Comparison of ENCODE assay signal across 19 cellular contexts in the genomic region with DNA sequence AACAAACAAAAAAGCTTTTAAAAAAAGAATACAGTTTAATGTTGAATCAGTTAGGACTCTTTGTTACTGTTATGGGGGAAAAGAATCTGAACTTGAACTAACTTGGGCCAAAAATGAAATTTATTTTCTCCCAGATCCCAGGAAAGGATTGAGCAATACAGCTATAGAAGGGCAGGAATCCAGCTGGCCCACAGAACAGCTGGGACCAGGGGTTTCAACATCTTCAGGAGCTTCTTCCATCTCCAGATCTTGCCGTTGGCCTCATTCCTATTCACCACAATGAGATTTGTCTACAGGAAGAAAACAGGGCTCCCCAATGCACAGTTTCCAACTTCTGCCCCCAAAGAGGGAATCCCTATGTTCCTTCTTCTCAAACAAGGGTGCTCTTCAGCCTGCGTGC. TPM values are rescaled to one million over a fixed set of nuclear protein-coding genes. Genes with fewer than 3 reads are reported as not detected.
A peak's percentile ranks its signal among the peaks of the same experiment; 100 is the strongest.
DNase-seq lines count a peak whose midpoint lies in the region; ATAC-seq and TF ChIP-seq lines count a peak whose summit lies in the region.
"Had no signal": no experiment of that assay in that cellular context is flagged by ENCODE, and none has a peak within 500 bp of the region (broad histone marks: within the 10 kb centered on the region; RNA-seq: fewer than 3 reads in every experiment).

No MANE protein-coding gene starts in this region.

- H3F3A ChIP-seq in GM23248 (ENCODE audit: insufficient read depth): no peaks in the 10 kb centered on the region

- H3K27me3 ChIP-seq in GM23248 (replicated peaks; ENCODE audit: insufficient read depth) (no peaks in the 10 kb centered on the region), testis (no peaks in the 10 kb centered on the region)
- H3K27me3 ChIP-seq: esophagus muscularis mucosa had no signal

- H3K4me2 ChIP-seq in GM23248 (ENCODE audit: unreplicated experiment): no peak overlapping the region
- H3K4me2 ChIP-seq: smooth muscle cell had no signal

- no peaks in the 10 kb centered on the region for H4K20me1 ChIP-seq in GM23248 (ENCODE audit: insufficient read depth)

- no peaks in the 10 kb centered on the region for H3K4me1 ChIP-seq in GM23248 (ENCODE audit: insufficient read depth)
- H3K4me1 ChIP-seq in testis: no peaks in the 10 kb centered on the region

- WGBS in GM23248 (ENCODE audit: low coverage in 1 of 2, low lambda C conversion rate in 2 of 2, missing lambda C conversion rate in 2 of 2), 2 experiments: 51% methylated on average over 2 of the region's 2 CpGs
- WGBS in testis, 2 donors: 74 to 84% methylated on average over 2 of the region's 2 CpGs

- intact Hi-C loops in testis (cut with DNase I; ENCODE audit: low total_unique reads): no loop called here

- no peaks in the 10 kb centered on the region for H3K36me3 ChIP-seq in GM23248 (ENCODE audit: low read depth)
- no peaks in the 10 kb centered on the region for H3K36me3 ChIP-seq in testis (ENCODE audit: low read depth, missing control alignments)
- H3K36me3 ChIP-seq: esophagus muscularis mucosa had no signal

- no peak overlapping the region for H2AFZ ChIP-seq in GM23248

- peak; percentile 66 for DNase-seq in GM23248
- peak; percentile 40 for DNase-seq in dedifferentiated amniotic fluid mesenchymal stem cell (ENCODE audit: extremely low spot score)
- DNase-seq in hepatic stellate cell (ENCODE audit: low spot score): peak; percentile 17
- peak; percentile 49 for DNase-seq in testis
- DNase-seq in NCI-H774 (lab: John Stamatoyannopoulos, UW): no peak
- no peak for DNase-seq in activated CD4-positive, alpha-beta T cell treated with anti-CD3 and anti-CD28 coated beads for 1 hour
- DNase-seq: activated CD4-positive, alpha-beta T cell treated with anti-CD3 and anti-CD28 coated beads, Interleukin-2, amount 50 U/mL, for 1 hour; amygdala; cortex of kidney; DMS79; Karpas-422; NCI-H187; NCI-H69 had no signal

- in situ Hi-C loops in GM23248 (cut with MboI): no loop called here

- no peaks in the 10 kb centered on the region for H3K9me3 ChIP-seq in GM23248 (ENCODE audit: low read depth)
- no peaks in the 10 kb centered on the region for H3K9me3 ChIP-seq in testis
- H3K9me3 ChIP-seq: esophagus muscularis mucosa had no signal

- H3K4me3 ChIP-seq in GM23248: no peak overlapping the region
- no peak overlapping the region for H3K4me3 ChIP-seq in testis
- H3K4me3 ChIP-seq: esophagus muscularis mucosa, smooth muscle cell had no signal

- H3K79me2 ChIP-seq in GM23248 (ENCODE audit: insufficient read depth): no peaks in the 10 kb centered on the region

- no peak for TF ChIP-seq CTCF in testis (IDR thresholded peaks at IDR 0.05)

- no peaks in the 10 kb centered on the region for H3K9me2 ChIP-seq in GM23248 (ENCODE audit: insufficient read depth)

- ATAC-seq in GM21717 (IDR thresholded peaks at IDR 0.05; ENCODE audit: unreplicated experiment) (no peak), HG02885 (IDR thresholded peaks at IDR 0.05; ENCODE audit: poor library complexity, unreplicated experiment) (no peak)

- no peak overlapping the region for H3K9ac ChIP-seq in GM23248

- TF ChIP-seq POLR2A in testis (IDR thresholded peaks at IDR 0.05): no peak

- H3K27ac ChIP-seq in GM23248 (no peak overlapping the region), testis (no peak overlapping the region)
- H3K27ac ChIP-seq: C4-2B, RWPE1 had no signal

RNA-seq across cellular contexts. Expression of a gene that starts 43.2 kb away (rescaled TPM):
- 15.2 and 15.7 TPM in 2 replicates for total RNA-seq in GM23248 (2014; rRNA removed; shearing (Covaris generic))
- polyA plus RNA-seq in GM23248 (2016; fragmentation: Nextera tagmentation; extraction: Ambion mirVana): 20.4 and 24.6 TPM in 2 replicates
- total RNA-seq in testis: 100 to 1,000 TPM; 280 to 287 TPM
- polyA plus RNA-seq in testis (ENCODE audit: insufficient read depth, low read depth, low replicate concordance): 244 TPM

Comparison
In these comparisons a context has a peak if more than half of its experiments do, and no peak if none do; other contexts are left out.
1. DNase-seq: peak in GM23248 (single experiment), dedifferentiated amniotic fluid mesenchymal stem cell (single experiment), hepatic stellate cell (single experiment) and testis (single experiment); none in NCI-H774 (single experiment) and activated CD4-positive, alpha-beta T cell treated with anti-CD3 and anti-CD28 coated beads for 1 hour (single experiment).
2. RNA of a gene that starts 43.2 kb away (total RNA-seq): 280 to 287 TPM in testis; 15.2 to 15.7 TPM in GM23248; every median in the first group is over 10 times any median in the second.